Comparison of ENCODE assay signal across 20 cellular contexts in genomic region chr2:230258483-230258882, GRCh38. TPM values are rescaled to one million over a fixed set of nuclear protein-coding genes. Genes with fewer than 3 reads are reported as not detected.
"Had no signal": no experiment of that assay in that cellular context is flagged by ENCODE, and none has a peak within 500 bp of the region (broad histone marks: within the 10 kb centered on the region; RNA-seq: fewer than 3 reads in every experiment).

No MANE protein-coding gene starts in this region.

- H3K9me3 ChIP-seq: gastrocnemius medialis, ovary, suprapubic skin, thyroid gland, upper lobe of left lung, uterus had no signal

- H3K4me1 Mint-ChIP-seq: endodermal cell had no signal

- H3K27ac ChIP-seq: gastrocnemius medialis, ovary, suprapubic skin, thyroid gland, upper lobe of left lung, uterus had no signal

- DNase-seq: cerebellar nuclear complex; effector CD4-positive, alpha-beta T cell; endodermal cell; gastrocnemius medialis; heart right ventricle; hypothalamus; kidney glomerular epithelial cell; mammary epithelial cell; natural killer cell; ovary; right cardiac atrium; small intestine; stimulated activated CD4-positive, alpha-beta T cell treated with anti-CD3 and anti-CD28 coated beads, Interleukin-12 subunit alpha, Interleukin-12 subunit beta, amount 100 ng/mL, for 4 hours; stimulated activated naive CD8-positive, alpha-beta T cell treated with anti-CD3 and anti-CD28 coated beads, Interleukin-15, Interleukin-2, amounts not matched to agents 100 U/mL and 50 U/mL, for 24 hours; thyroid gland; upper lobe of left lung; uterus had no signal

- ATAC-seq: esophagus mucosa, gastrocnemius medialis, right cardiac atrium had no signal

- H3K36me3 ChIP-seq: gastrocnemius medialis, heart right ventricle, ovary, suprapubic skin, thyroid gland, upper lobe of left lung, uterus had no signal

- H3K27me3 ChIP-seq: gastrocnemius medialis, heart right ventricle, ovary, suprapubic skin, thyroid gland, upper lobe of left lung, uterus had no signal

- H3K27ac Mint-ChIP-seq: endodermal cell, natural killer cell had no signal

- H3K4me1 ChIP-seq: gastrocnemius medialis, suprapubic skin, thyroid gland, upper lobe of left lung, uterus had no signal

- H3K4me3 ChIP-seq: gastrocnemius medialis, heart right ventricle, ovary, suprapubic skin, thyroid gland, upper lobe of left lung, uterus had no signal

- H3K9me3 Mint-ChIP-seq: natural killer cell had no signal

- H3K4me3 Mint-ChIP-seq: endodermal cell, natural killer cell, neural crest cell had no signal

RNA-seq across cellular contexts. Expression of gene SP140, which starts 32.9 kb away (rescaled TPM):
- total RNA-seq: endodermal cell, neural crest cell had no signal
